In the genomic region with DNA sequence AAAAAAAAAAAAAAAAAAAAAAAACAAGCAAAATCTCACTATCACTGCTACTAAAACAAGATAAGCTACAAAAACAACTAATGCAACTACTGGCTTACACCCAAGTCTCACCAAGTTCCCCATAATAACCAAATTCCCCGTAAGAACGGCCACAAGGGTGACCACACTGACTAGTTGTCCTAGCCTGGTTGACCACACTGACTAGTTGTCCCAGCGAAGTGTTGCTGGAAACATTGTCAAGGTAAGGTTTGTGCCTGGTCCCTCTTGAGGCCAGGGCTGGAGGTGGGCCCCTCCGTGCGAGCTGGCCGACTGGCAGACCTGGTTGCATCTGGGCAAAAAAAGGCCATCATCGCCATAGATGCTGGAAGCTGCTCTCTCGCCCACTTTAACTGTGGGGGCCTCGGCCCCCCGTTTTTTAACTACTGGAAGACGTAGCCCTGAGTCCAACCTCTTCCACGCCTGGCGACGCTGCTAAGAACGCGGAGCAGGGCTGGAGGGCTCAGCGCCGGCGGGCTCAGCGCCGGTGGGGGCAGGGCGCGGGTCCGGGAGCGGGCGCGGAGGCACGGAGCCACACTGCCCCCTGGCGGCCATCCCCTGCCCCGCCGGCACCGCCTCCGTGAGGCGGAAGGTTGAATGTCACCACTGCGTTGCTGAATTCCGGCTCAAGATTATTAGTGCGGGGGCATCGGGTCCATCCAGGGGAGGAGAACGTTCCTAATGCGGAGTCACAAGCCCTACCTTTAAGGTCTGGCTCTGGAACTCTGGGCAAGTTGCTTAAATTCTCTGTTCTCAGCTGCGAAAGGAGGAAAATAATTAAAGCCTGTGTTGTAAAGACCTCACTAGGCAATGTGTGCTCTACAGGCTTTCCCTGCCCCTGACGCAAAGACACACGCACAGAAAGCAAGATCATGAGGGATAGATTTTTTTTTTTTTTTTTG, we compare ENCODE assay signal across 1 cellular context.
A peak's percentile ranks its signal among the peaks of the same experiment; 100 is the strongest.
TF ChIP-seq lines count a peak whose summit lies in the region.

No MANE protein-coding gene starts in this region.

TF ChIP-seq in HepG2, 621 proteins besides CTCF, POLR2A, EP300 and RAD21 (continued from another document):
- TF ChIP-seq, protein P1, sequence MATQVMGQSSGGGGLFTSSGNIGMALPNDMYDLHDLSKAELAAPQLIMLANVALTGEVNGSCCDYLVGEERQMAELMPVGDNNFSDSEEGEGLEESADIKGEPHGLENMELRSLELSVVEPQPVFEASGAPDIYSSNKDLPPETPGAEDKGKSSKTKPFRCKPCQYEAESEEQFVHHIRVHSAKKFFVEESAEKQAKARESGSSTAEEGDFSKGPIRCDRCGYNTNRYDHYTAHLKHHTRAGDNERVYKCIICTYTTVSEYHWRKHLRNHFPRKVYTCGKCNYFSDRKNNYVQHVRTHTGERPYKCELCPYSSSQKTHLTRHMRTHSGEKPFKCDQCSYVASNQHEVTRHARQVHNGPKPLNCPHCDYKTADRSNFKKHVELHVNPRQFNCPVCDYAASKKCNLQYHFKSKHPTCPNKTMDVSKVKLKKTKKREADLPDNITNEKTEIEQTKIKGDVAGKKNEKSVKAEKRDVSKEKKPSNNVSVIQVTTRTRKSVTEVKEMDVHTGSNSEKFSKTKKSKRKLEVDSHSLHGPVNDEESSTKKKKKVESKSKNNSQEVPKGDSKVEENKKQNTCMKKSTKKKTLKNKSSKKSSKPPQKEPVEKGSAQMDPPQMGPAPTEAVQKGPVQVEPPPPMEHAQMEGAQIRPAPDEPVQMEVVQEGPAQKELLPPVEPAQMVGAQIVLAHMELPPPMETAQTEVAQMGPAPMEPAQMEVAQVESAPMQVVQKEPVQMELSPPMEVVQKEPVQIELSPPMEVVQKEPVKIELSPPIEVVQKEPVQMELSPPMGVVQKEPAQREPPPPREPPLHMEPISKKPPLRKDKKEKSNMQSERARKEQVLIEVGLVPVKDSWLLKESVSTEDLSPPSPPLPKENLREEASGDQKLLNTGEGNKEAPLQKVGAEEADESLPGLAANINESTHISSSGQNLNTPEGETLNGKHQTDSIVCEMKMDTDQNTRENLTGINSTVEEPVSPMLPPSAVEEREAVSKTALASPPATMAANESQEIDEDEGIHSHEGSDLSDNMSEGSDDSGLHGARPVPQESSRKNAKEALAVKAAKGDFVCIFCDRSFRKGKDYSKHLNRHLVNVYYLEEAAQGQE (IDR thresholded peaks at IDR 0.05; ENCODE audit: borderline replicate concordance in 1 of 2, low read depth in 1 of 2, low read length in 2 of 2) = no peak
- TF ChIP-seq CEBPB (IDR thresholded peaks at IDR 0.05; ENCODE audit: borderline replicate concordance, low read depth, low read length) (no peak), TARDBP (CRISPR knock-in tag; IDR thresholded peaks at IDR 0.05) (no peak), TP53 (CRISPR knock-in tag; conservative IDR thresholded peaks at IDR 0.05) (no peak), TBX2 (CRISPR knock-in tag; IDR thresholded peaks at IDR 0.05; ENCODE audit: borderline replicate concordance) (no peak; the same call in 1 of the 2 replicates), SOX5 (CRISPR knock-in tag; IDR thresholded peaks at IDR 0.05; ENCODE audit: borderline replicate concordance) (no peak), ZNF841 (CRISPR knock-in tag; IDR thresholded peaks at IDR 0.05; ENCODE audit: borderline replicate concordance) (no peak), PHF21A (CRISPR knock-in tag; IDR thresholded peaks at IDR 0.05) (peak; percentile 44; the same call in 1 of the 2 replicates), HNF4G (IDR thresholded peaks at IDR 0.05; ENCODE audit: borderline replicate concordance, low read depth, low read length) (no peak), HNF4G (CRISPR knock-in tag; IDR thresholded peaks at IDR 0.05; ENCODE audit: borderline replicate concordance, low read depth) (no peak), RARG (CRISPR knock-in tag; IDR thresholded peaks at IDR 0.05; ENCODE audit: low read depth) (no peak), SKI (IDR thresholded peaks at IDR 0.05; ENCODE audit: partially characterized antibody) (peak; percentile 54), ARNT2 (CRISPR knock-in tag; IDR thresholded peaks at IDR 0.05; ENCODE audit: low read depth) (no peak), ZFP41 (CRISPR knock-in tag; IDR thresholded peaks at IDR 0.05; ENCODE audit: borderline replicate concordance) (no peak), ZNF616 (CRISPR knock-in tag; IDR thresholded peaks at IDR 0.05; ENCODE audit: low read depth) (0 out of 2 replicates have a peak, but pooled peaks have one; percentile 37), YY1 (IDR thresholded peaks at IDR 0.05; ENCODE audit: insufficient read depth, insufficient replicate concordance, low read depth, low read length) (peak; percentile 61), ZNF207 (IDR thresholded peaks at IDR 0.05; ENCODE audit: borderline replicate concordance) (no peak), SYNCRIP (IDR thresholded peaks at IDR 0.05; ENCODE audit: insufficient read depth, low read depth, low read length) (no peak), SMAD3 (CRISPR knock-in tag; IDR thresholded peaks at IDR 0.05) (0 out of 2 replicates have a peak, but pooled peaks have one; percentile 20), EEA1 (CRISPR knock-in tag; IDR thresholded peaks at IDR 0.05; ENCODE audit: borderline replicate concordance) (no peak), ZNF556 (CRISPR knock-in tag; IDR thresholded peaks at IDR 0.05; ENCODE audit: borderline replicate concordance) (0 out of 2 replicates have a peak, but pooled peaks have one; percentile 36), PHB2 (IDR thresholded peaks at IDR 0.05; ENCODE audit: partially characterized antibody) (no peak), PTBP1 (IDR thresholded peaks at IDR 0.05; ENCODE audit: low read depth, low read length, poor library complexity, severe bottlenecking) (no peak), ISL2 (CRISPR knock-in tag; IDR thresholded peaks at IDR 0.05) (no peak), ZNF660 (CRISPR knock-in tag; IDR thresholded peaks at IDR 0.05; ENCODE audit: borderline replicate concordance, low read depth) (no peak), SPEN (CRISPR knock-in tag; IDR thresholded peaks at IDR 0.05; ENCODE audit: low read depth) (peak; percentile 8; the same call in 1 of the 2 replicates), ZFAT (CRISPR knock-in tag; conservative IDR thresholded peaks at IDR 0.05) (no peak), SP1 (IDR thresholded peaks at IDR 0.05) (no peak), SP1 (CRISPR knock-in tag; IDR thresholded peaks at IDR 0.05) (no peak), SAFB2 (CRISPR knock-in tag; IDR thresholded peaks at IDR 0.05; ENCODE audit: borderline replicate concordance, low read depth) (no peak; the same call in 1 of the 2 replicates), MTF1 (CRISPR knock-in tag; IDR thresholded peaks at IDR 0.05) (no peak), SNRNP70 (IDR thresholded peaks at IDR 0.05; ENCODE audit: low read depth, low read length) (no peak), ZNF75D (CRISPR knock-in tag; IDR thresholded peaks at IDR 0.05; ENCODE audit: borderline replicate concordance) (no peak), MTA1 (CRISPR knock-in tag; IDR thresholded peaks at IDR 0.05; ENCODE audit: borderline replicate concordance) (no peak; the same call in 1 of the 2 replicates), SMYD3 (CRISPR knock-in tag; IDR thresholded peaks at IDR 0.05) (no peak), ZNF24 (IDR thresholded peaks at IDR 0.05) (no peak)
- TF ChIP-seq, protein P2, sequence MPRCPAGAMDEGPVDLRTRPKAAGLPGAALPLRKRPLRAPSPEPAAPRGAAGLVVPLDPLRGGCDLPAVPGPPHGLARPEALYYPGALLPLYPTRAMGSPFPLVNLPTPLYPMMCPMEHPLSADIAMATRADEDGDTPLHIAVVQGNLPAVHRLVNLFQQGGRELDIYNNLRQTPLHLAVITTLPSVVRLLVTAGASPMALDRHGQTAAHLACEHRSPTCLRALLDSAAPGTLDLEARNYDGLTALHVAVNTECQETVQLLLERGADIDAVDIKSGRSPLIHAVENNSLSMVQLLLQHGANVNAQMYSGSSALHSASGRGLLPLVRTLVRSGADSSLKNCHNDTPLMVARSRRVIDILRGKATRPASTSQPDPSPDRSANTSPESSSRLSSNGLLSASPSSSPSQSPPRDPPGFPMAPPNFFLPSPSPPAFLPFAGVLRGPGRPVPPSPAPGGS (CRISPR knock-in tag; IDR thresholded peaks at IDR 0.05) = 0 out of 2 replicates have a peak, but pooled peaks have one; percentile 70
- TF ChIP-seq, protein P3, sequence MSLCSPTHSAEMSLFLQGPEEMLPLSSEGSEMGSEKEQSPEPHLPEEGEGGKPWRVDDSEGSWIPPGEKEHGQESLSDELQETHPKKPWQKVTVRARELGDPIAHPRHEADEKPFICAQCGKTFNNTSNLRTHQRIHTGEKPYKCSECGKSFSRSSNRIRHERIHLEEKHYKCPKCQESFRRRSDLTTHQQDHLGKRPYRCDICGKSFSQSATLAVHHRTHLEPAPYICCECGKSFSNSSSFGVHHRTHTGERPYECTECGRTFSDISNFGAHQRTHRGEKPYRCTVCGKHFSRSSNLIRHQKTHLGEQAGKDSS (CRISPR knock-in tag; IDR thresholded peaks at IDR 0.05; ENCODE audit: borderline replicate concordance, low read depth) = no peak
- TF ChIP-seq, protein P4, sequence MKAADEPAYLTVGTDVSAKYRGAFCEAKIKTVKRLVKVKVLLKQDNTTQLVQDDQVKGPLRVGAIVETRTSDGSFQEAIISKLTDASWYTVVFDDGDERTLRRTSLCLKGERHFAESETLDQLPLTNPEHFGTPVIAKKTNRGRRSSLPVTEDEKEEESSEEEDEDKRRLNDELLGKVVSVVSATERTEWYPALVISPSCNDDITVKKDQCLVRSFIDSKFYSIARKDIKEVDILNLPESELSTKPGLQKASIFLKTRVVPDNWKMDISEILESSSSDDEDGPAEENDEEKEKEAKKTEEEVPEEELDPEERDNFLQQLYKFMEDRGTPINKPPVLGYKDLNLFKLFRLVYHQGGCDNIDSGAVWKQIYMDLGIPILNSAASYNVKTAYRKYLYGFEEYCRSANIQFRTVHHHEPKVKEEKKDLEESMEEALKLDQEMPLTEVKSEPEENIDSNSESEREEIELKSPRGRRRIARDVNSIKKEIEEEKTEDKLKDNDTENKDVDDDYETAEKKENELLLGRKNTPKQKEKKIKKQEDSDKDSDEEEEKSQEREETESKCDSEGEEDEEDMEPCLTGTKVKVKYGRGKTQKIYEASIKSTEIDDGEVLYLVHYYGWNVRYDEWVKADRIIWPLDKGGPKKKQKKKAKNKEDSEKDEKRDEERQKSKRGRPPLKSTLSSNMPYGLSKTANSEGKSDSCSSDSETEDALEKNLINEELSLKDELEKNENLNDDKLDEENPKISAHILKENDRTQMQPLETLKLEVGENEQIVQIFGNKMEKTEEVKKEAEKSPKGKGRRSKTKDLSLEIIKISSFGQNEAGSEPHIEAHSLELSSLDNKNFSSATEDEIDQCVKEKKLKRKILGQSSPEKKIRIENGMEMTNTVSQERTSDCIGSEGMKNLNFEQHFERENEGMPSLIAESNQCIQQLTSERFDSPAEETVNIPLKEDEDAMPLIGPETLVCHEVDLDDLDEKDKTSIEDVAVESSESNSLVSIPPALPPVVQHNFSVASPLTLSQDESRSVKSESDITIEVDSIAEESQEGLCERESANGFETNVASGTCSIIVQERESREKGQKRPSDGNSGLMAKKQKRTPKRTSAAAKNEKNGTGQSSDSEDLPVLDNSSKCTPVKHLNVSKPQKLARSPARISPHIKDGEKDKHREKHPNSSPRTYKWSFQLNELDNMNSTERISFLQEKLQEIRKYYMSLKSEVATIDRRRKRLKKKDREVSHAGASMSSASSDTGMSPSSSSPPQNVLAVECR (CRISPR knock-in tag; IDR thresholded peaks at IDR 0.05; ENCODE audit: borderline replicate concordance) = no peak; the same call in 1 of the 2 replicates
- TF ChIP-seq, protein P5, sequence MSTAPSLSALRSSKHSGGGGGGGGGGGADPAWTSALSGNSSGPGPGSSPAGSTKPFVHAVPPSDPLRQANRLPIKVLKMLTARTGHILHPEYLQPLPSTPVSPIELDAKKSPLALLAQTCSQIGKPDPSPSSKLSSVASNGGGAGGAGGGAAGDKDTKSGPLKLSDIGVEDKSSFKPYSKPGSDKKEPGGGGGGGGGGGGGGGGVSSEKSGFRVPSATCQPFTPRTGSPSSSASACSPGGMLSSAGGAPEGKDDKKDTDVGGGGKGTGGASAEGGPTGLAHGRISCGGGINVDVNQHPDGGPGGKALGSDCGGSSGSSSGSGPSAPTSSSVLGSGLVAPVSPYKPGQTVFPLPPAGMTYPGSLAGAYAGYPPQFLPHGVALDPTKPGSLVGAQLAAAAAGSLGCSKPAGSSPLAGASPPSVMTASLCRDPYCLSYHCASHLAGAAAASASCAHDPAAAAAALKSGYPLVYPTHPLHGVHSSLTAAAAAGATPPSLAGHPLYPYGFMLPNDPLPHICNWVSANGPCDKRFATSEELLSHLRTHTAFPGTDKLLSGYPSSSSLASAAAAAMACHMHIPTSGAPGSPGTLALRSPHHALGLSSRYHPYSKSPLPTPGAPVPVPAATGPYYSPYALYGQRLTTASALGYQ (CRISPR knock-in tag; IDR thresholded peaks at IDR 0.05) = no peak
- TF ChIP-seq, protein P6, sequence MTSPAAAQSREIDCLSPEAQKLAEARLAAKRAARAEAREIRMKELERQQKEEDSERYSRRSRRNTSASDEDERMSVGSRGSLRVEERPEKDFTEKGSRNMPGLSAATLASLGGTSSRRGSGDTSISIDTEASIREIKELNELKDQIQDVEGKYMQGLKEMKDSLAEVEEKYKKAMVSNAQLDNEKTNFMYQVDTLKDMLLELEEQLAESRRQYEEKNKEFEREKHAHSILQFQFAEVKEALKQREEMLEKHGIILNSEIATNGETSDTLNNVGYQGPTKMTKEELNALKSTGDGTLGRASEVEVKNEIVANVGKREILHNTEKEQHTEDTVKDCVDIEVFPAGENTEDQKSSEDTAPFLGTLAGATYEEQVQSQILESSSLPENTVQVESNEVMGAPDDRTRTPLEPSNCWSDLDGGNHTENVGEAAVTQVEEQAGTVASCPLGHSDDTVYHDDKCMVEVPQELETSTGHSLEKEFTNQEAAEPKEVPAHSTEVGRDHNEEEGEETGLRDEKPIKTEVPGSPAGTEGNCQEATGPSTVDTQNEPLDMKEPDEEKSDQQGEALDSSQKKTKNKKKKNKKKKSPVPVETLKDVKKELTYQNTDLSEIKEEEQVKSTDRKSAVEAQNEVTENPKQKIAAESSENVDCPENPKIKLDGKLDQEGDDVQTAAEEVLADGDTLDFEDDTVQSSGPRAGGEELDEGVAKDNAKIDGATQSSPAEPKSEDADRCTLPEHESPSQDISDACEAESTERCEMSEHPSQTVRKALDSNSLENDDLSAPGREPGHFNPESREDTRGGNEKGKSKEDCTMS (CRISPR knock-in tag; conservative IDR thresholded peaks at IDR 0.05) = no peak
